ENCODE assay signal across 1 cellular context in the genomic region with DNA sequence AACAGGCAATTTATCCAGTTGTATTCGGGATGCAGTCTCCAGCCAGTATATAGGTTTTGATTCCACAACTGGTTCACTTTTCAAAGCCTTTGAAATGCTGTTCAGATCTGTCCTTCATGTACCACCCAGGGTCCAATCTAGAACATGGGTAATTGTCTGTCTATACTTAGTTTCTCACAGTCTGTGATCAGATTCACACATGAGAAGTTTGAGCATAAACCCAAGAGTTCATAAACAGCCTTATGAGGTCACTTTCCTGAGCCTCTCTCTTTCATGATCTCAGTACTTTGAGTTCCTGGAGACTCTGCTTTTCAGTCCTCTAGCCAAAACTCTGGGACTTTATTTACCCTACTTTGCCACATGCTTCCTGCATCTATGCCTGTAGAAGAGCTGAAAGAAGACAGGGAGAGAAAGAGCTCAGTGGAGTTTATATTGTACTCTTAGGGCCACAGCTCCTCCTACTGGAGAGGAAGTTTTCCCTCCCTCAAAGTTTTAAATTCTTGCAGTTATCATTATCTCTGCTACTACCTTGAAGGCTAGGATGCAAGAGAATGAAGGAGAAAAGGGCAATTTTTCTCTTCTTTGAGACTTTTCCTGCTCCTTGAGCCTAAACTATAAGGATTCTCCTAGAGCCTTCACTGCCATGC.
TF ChIP-seq lines count a peak whose summit lies in the region.

No MANE protein-coding gene starts in this region.

TF ChIP-seq in GM12878, 131 proteins besides CTCF, POLR2A, EP300 and RAD21 (continued from another document):
- TF ChIP-seq, protein P1, sequence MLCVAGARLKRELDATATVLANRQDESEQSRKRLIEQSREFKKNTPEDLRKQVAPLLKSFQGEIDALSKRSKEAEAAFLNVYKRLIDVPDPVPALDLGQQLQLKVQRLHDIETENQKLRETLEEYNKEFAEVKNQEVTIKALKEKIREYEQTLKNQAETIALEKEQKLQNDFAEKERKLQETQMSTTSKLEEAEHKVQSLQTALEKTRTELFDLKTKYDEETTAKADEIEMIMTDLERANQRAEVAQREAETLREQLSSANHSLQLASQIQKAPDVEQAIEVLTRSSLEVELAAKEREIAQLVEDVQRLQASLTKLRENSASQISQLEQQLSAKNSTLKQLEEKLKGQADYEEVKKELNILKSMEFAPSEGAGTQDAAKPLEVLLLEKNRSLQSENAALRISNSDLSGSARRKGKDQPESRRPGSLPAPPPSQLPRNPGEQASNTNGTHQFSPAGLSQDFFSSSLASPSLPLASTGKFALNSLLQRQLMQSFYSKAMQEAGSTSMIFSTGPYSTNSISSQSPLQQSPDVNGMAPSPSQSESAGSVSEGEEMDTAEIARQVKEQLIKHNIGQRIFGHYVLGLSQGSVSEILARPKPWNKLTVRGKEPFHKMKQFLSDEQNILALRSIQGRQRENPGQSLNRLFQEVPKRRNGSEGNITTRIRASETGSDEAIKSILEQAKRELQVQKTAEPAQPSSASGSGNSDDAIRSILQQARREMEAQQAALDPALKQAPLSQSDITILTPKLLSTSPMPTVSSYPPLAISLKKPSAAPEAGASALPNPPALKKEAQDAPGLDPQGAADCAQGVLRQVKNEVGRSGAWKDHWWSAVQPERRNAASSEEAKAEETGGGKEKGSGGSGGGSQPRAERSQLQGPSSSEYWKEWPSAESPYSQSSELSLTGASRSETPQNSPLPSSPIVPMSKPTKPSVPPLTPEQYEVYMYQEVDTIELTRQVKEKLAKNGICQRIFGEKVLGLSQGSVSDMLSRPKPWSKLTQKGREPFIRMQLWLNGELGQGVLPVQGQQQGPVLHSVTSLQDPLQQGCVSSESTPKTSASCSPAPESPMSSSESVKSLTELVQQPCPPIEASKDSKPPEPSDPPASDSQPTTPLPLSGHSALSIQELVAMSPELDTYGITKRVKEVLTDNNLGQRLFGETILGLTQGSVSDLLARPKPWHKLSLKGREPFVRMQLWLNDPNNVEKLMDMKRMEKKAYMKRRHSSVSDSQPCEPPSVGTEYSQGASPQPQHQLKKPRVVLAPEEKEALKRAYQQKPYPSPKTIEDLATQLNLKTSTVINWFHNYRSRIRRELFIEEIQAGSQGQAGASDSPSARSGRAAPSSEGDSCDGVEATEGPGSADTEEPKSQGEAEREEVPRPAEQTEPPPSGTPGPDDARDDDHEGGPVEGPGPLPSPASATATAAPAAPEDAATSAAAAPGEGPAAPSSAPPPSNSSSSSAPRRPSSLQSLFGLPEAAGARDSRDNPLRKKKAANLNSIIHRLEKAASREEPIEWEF (IDR thresholded peaks at IDR 0.05; ENCODE audit: insufficient replicate concordance, low read depth, low read length) = no peak
- TF ChIP-seq SUZ12 (IDR thresholded peaks at IDR 0.05; ENCODE audit: unreplicated experiment) (no peak), EED (IDR thresholded peaks at IDR 0.05; ENCODE audit: low read depth) (no peak), HDAC6 (IDR thresholded peaks at IDR 0.05; ENCODE audit: unreplicated experiment) (no peak), POU2F2 (IDR thresholded peaks at IDR 0.05; ENCODE audit: borderline replicate concordance, low read depth, low read length) (no peak)
- TF ChIP-seq, protein P2, sequence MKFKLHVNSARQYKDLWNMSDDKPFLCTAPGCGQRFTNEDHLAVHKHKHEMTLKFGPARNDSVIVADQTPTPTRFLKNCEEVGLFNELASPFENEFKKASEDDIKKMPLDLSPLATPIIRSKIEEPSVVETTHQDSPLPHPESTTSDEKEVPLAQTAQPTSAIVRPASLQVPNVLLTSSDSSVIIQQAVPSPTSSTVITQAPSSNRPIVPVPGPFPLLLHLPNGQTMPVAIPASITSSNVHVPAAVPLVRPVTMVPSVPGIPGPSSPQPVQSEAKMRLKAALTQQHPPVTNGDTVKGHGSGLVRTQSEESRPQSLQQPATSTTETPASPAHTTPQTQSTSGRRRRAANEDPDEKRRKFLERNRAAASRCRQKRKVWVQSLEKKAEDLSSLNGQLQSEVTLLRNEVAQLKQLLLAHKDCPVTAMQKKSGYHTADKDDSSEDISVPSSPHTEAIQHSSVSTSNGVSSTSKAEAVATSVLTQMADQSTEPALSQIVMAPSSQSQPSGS (IDR thresholded peaks at IDR 0.05; ENCODE audit: low read length) = no peak
- TF ChIP-seq, protein P3, sequence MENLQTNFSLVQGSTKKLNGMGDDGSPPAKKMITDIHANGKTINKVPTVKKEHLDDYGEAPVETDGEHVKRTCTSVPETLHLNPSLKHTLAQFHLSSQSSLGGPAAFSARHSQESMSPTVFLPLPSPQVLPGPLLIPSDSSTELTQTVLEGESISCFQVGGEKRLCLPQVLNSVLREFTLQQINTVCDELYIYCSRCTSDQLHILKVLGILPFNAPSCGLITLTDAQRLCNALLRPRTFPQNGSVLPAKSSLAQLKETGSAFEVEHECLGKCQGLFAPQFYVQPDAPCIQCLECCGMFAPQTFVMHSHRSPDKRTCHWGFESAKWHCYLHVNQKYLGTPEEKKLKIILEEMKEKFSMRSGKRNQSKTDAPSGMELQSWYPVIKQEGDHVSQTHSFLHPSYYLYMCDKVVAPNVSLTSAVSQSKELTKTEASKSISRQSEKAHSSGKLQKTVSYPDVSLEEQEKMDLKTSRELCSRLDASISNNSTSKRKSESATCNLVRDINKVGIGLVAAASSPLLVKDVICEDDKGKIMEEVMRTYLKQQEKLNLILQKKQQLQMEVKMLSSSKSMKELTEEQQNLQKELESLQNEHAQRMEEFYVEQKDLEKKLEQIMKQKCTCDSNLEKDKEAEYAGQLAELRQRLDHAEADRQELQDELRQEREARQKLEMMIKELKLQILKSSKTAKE (IDR thresholded peaks at IDR 0.05; ENCODE audit: low read depth, poor library complexity, severe bottlenecking) = no peak
